13 cellular contexts compared by ENCODE assay signal in the genomic region with DNA sequence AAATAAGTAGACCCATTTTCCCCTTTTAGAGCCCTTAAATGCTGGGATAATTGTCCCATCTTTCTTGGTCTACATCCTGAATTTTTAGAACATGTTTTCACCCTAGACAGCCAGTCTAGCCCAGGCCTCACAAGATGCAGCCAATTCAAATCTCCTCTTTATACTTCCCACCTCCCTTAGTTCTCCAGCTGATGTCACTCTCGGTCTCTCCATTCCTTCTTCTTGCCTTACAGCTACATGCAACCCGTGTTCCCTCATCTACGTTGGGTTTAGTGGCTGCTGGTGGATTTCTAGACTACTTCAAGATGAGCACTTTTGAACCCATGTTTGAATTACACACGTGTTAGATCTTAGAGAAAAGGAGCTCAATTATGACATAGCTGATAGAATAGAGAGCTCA.
A peak's percentile ranks its signal among the peaks of the same experiment; 100 is the strongest.
DNase-seq lines count a peak whose midpoint lies in the region; ATAC-seq and TF ChIP-seq lines count a peak whose summit lies in the region.
"Had no signal": no experiment of that assay in that cellular context is flagged by ENCODE, and none has a peak within 500 bp of the region (broad histone marks: within the 10 kb centered on the region; RNA-seq: fewer than 3 reads in every experiment).

No MANE protein-coding gene starts in this region.

- peaks cover 17% of the 10 kb centered on the region for H3K4me1 Mint-ChIP-seq in stimulated activated naive CD8-positive, alpha-beta T cell treated with anti-CD3 and anti-CD28 coated beads, Interleukin-15, amount 100 ng/mL, for 72 hours
- H3K4me1 Mint-ChIP-seq in activated CD8-positive, alpha-beta T cell treated with anti-CD3 and anti-CD28 coated beads, Interleukin-2, amount 10 ng/mL, durations not matched to agents 7 days and 5 days (ENCODE audit: low read depth): peaks cover 12% of the 10 kb centered on the region
- H3K4me1 Mint-ChIP-seq: stimulated activated effector memory CD8-positive, alpha-beta T cell treated with anti-CD3 and anti-CD28 coated beads, Interleukin-12 subunit alpha, Interleukin-12 subunit beta, amount 100 ng/mL, for 72 hours had no signal

- no peak overlapping the region for H3K4me3 Mint-ChIP-seq in stimulated activated naive CD8-positive, alpha-beta T cell treated with anti-CD3 and anti-CD28 coated beads, Interleukin-15, amount 100 ng/mL, for 72 hours
- no peak overlapping the region for H3K4me3 Mint-ChIP-seq in activated CD8-positive, alpha-beta T cell treated with anti-CD3 and anti-CD28 coated beads, Interleukin-2, amount 10 ng/mL, durations not matched to agents 7 days and 5 days
- H3K4me3 Mint-ChIP-seq: activated naive CD8-positive, alpha-beta T cell treated with anti-CD3 and anti-CD28 coated beads, Interleukin-2, amount 50 U/mL, for 24 hours; stimulated activated effector memory CD8-positive, alpha-beta T cell treated with anti-CD3 and anti-CD28 coated beads, Interleukin-12 subunit alpha, Interleukin-12 subunit beta, amount 100 ng/mL, for 72 hours; T-helper 1 cell treated with Interleukin-12 subunit alpha and Interleukin-12 subunit beta and Interleukin-4 antibody, amounts not matched to agents 30 μg/mL and 1 μg/mL, for 36 hours had no signal

- H3K27ac Mint-ChIP-seq in stimulated activated naive CD8-positive, alpha-beta T cell treated with anti-CD3 and anti-CD28 coated beads, Interleukin-15, amount 100 ng/mL, for 72 hours: no peak overlapping the region
- no peak overlapping the region for H3K27ac Mint-ChIP-seq in activated CD8-positive, alpha-beta T cell treated with anti-CD3 and anti-CD28 coated beads, Interleukin-2, amount 10 ng/mL, durations not matched to agents 7 days and 5 days
- H3K27ac Mint-ChIP-seq: activated naive CD8-positive, alpha-beta T cell treated with anti-CD3 and anti-CD28 coated beads, Interleukin-2, amount 50 U/mL, for 24 hours; stimulated activated effector memory CD8-positive, alpha-beta T cell treated with anti-CD3 and anti-CD28 coated beads, Interleukin-12 subunit alpha, Interleukin-12 subunit beta, amount 100 ng/mL, for 72 hours; T-helper 1 cell treated with Interleukin-12 subunit alpha and Interleukin-12 subunit beta and Interleukin-4 antibody, amounts not matched to agents 30 μg/mL and 1 μg/mL, for 36 hours had no signal

- no peak for ATAC-seq in stimulated activated naive CD8-positive, alpha-beta T cell treated with anti-CD3 and anti-CD28 coated beads, Interleukin-15, amount 100 ng/mL, for 72 hours
- ATAC-seq in GM18498 (IDR thresholded peaks at IDR 0.05; ENCODE audit: unreplicated experiment): no peak
- no peak for ATAC-seq in HG03457 (IDR thresholded peaks at IDR 0.05; ENCODE audit: unreplicated experiment)
- ATAC-seq in activated CD8-positive, alpha-beta T cell treated with anti-CD3 and anti-CD28 coated beads, Interleukin-2, amount 10 ng/mL, durations not matched to agents 7 days and 5 days: no peak
- ATAC-seq: activated naive CD8-positive, alpha-beta T cell treated with anti-CD3 and anti-CD28 coated beads, Interleukin-2, amount 50 U/mL, for 24 hours; pancreas; stimulated activated effector memory CD8-positive, alpha-beta T cell treated with anti-CD3 and anti-CD28 coated beads, Interleukin-12 subunit alpha, Interleukin-12 subunit beta, amount 100 ng/mL, for 72 hours had no signal

- CTCF ChIA-PET in activated CD8-positive, alpha-beta T cell treated with anti-CD3 and anti-CD28 coated beads, Interleukin-2, amount 10 ng/mL, durations not matched to agents 7 days and 5 days (lab: Charles Lee): interaction anchor here (1.0 to 1.9 kb wide), 3 partner anchors 10 to 365 kb away, joined by 3 to 9 read pairs (median 7); no protein-coding TSS in a partner anchor

- DNase-seq in AG08396 (ENCODE audit: low spot score) (peak; percentile 31), H7 (peak; percentile 40), RPMI7951 (ENCODE audit: low read depth) (peak; percentile 9), epithelial cell of proximal tubule (ENCODE audit: low read depth) (no peak)
- DNase-seq in stimulated activated naive CD8-positive, alpha-beta T cell treated with anti-CD3 and anti-CD28 coated beads, Interleukin-15, amount 100 ng/mL, for 72 hours: no peak
- DNase-seq in activated CD8-positive, alpha-beta T cell treated with anti-CD3 and anti-CD28 coated beads, Interleukin-2, amount 10 ng/mL, durations not matched to agents 7 days and 5 days: no peak
- DNase-seq: activated CD8-positive, alpha-beta memory T cell treated with anti-CD3 and anti-CD28 coated beads for 24 hours; activated naive CD8-positive, alpha-beta T cell treated with anti-CD3 and anti-CD28 coated beads, Interleukin-2, amount 50 U/mL, for 24 hours; pancreas had no signal

- H3K27me3 ChIP-seq in H7 (ENCODE audit: control insufficient read depth, insufficient read depth, low read length): no peaks in the 10 kb centered on the region
- H3K27me3 ChIP-seq: pancreas had no signal

- TF ChIP-seq CTCF in epithelial cell of proximal tubule (conservative IDR thresholded peaks at IDR 0.05; ENCODE audit: low read depth, low read length): peak; percentile 33

- POLR2A ChIA-PET in activated CD8-positive, alpha-beta T cell treated with anti-CD3 and anti-CD28 coated beads, Interleukin-2, amount 10 ng/mL, durations not matched to agents 7 days and 5 days (lab: Charles Lee): no interaction called here

- H3K4me3 ChIP-seq in H7 (ENCODE audit: insufficient read depth, low read depth, low read length) (no peak overlapping the region), epithelial cell of proximal tubule (ENCODE audit: low read depth, low read length) (no peak overlapping the region)
- H3K4me3 ChIP-seq: pancreas had no signal

- no peaks in the 10 kb centered on the region for H3K36me3 Mint-ChIP-seq in activated CD8-positive, alpha-beta T cell treated with anti-CD3 and anti-CD28 coated beads, Interleukin-2, amount 10 ng/mL, durations not matched to agents 7 days and 5 days (ENCODE audit: low read depth)
- H3K36me3 Mint-ChIP-seq: stimulated activated effector memory CD8-positive, alpha-beta T cell treated with anti-CD3 and anti-CD28 coated beads, Interleukin-12 subunit alpha, Interleukin-12 subunit beta, amount 100 ng/mL, for 72 hours had no signal

- no peaks in the 10 kb centered on the region for H3K9me3 Mint-ChIP-seq in stimulated activated naive CD8-positive, alpha-beta T cell treated with anti-CD3 and anti-CD28 coated beads, Interleukin-15, amount 100 ng/mL, for 72 hours
- no peaks in the 10 kb centered on the region for H3K9me3 Mint-ChIP-seq in activated CD8-positive, alpha-beta T cell treated with anti-CD3 and anti-CD28 coated beads, Interleukin-2, amount 10 ng/mL, durations not matched to agents 7 days and 5 days (ENCODE audit: insufficient read depth)
- H3K9me3 Mint-ChIP-seq: activated naive CD8-positive, alpha-beta T cell treated with anti-CD3 and anti-CD28 coated beads, Interleukin-2, amount 50 U/mL, for 24 hours; stimulated activated effector memory CD8-positive, alpha-beta T cell treated with anti-CD3 and anti-CD28 coated beads, Interleukin-12 subunit alpha, Interleukin-12 subunit beta, amount 100 ng/mL, for 72 hours; T-helper 1 cell treated with Interleukin-12 subunit alpha and Interleukin-12 subunit beta and Interleukin-4 antibody, amounts not matched to agents 30 μg/mL and 1 μg/mL, for 36 hours had no signal

- H3K27me3 Mint-ChIP-seq in stimulated activated naive CD8-positive, alpha-beta T cell treated with anti-CD3 and anti-CD28 coated beads, Interleukin-15, amount 100 ng/mL, for 72 hours: peaks cover under 1% of the 10 kb centered on the region
- H3K27me3 Mint-ChIP-seq in activated CD8-positive, alpha-beta T cell treated with anti-CD3 and anti-CD28 coated beads, Interleukin-2, amount 10 ng/mL, durations not matched to agents 7 days and 5 days (ENCODE audit: low read depth): peaks cover 8% of the 10 kb centered on the region
- H3K27me3 Mint-ChIP-seq: activated naive CD8-positive, alpha-beta T cell treated with anti-CD3 and anti-CD28 coated beads, Interleukin-2, amount 50 U/mL, for 24 hours had no signal

- H3K36me3 ChIP-seq in H7 (replicated peaks; ENCODE audit: control insufficient read depth, insufficient read depth, low read length): no peaks in the 10 kb centered on the region
- H3K36me3 ChIP-seq: pancreas had no signal

Comparison
In these comparisons a context has a peak if more than half of its experiments do, and no peak if none do; other contexts are left out.
1. DNase-seq: peak in AG08396 (single experiment), H7 (single experiment) and RPMI7951 (single experiment); none in epithelial cell of proximal tubule (single experiment), stimulated activated naive CD8-positive, alpha-beta T cell treated with anti-CD3 and anti-CD28 coated beads, Interleukin-15, amount 100 ng/mL, for 72 hours (0 of 2) and activated CD8-positive, alpha-beta T cell treated with anti-CD3 and anti-CD28 coated beads, Interleukin-2, amount 10 ng/mL, durations not matched to agents 7 days and 5 days (single experiment).